1 cellular context compared by ENCODE assay signal in the genomic region with DNA sequence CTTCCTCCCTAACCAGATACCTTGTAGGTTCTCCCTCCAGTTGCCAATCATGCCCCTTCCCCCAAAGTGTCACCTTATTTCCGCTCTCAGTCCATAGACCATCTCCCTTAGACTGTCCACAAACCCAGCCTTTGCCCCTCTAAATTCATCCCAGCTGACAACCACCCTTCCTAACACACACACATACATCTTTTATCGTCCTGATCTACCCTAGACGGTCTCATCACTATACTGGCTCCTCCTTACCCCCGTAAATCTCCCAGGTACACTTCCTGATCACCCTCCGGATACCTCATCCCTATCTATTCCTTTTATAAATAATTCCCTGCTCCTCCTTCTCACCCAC.
TF ChIP-seq lines count a peak whose summit lies in the region.

No MANE protein-coding gene starts in this region.

TF ChIP-seq in endothelial cell of umbilical vein, 7 proteins besides CTCF, POLR2A, EP300 and RAD21:
- TF ChIP-seq JUN (IDR thresholded peaks at IDR 0.05; ENCODE audit: borderline replicate concordance, insufficient read depth, insufficient read length, low read depth) = no peak
- TF ChIP-seq MYC (IDR thresholded peaks at IDR 0.05; ENCODE audit: low read depth, low read length) = no peak
- TF ChIP-seq POLR2AphosphoS5 (IDR thresholded peaks at IDR 0.05; ENCODE audit: insufficient read depth, low read depth, low read length) = no peak
- TF ChIP-seq GATA2 (IDR thresholded peaks at IDR 0.05; ENCODE audit: insufficient read depth, insufficient read length, low read depth, low read length) = no peak
- TF ChIP-seq, protein P1, sequence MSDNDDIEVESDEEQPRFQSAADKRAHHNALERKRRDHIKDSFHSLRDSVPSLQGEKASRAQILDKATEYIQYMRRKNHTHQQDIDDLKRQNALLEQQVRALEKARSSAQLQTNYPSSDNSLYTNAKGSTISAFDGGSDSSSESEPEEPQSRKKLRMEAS (IDR thresholded peaks at IDR 0.05; ENCODE audit: insufficient read depth, insufficient read length) = no peak
- no peak for TF ChIP-seq EZH2 (IDR thresholded peaks at IDR 0.05; ENCODE audit: borderline replicate concordance, low read depth, low read length, severe bottlenecking)
- TF ChIP-seq FOS (IDR thresholded peaks at IDR 0.05; ENCODE audit: borderline replicate concordance, insufficient read depth, low read length) = no peak
